In genomic region chr6:81997091-81997926, GRCh38 we compare ENCODE assay signal across 9 cellular contexts.
A peak's percentile ranks its signal among the peaks of the same experiment; 100 is the strongest.
DNase-seq lines count a peak whose midpoint lies in the region; ATAC-seq and TF ChIP-seq lines count a peak whose summit lies in the region.
"Had no signal": no experiment of that assay in that cellular context is flagged by ENCODE, and none has a peak within 500 bp of the region (broad histone marks: within the 10 kb centered on the region; RNA-seq: fewer than 3 reads in every experiment).

No MANE protein-coding gene starts in this region.

- CTCF ChIA-PET in activated CD4-positive, alpha-beta memory T cell treated with anti-CD3 and anti-CD28 coated beads for 36 hours (lab: Charles Lee), result no interaction called here

- WGBS in prostate gland, result 44% methylated on average over 4 of the region's 4 CpGs

- H3K9me3 Mint-ChIP-seq in activated CD4-positive, alpha-beta memory T cell treated with anti-CD3 and anti-CD28 coated beads for 36 hours, result no peaks in the 10 kb centered on the region

- no peak overlapping the region for H3K27ac ChIP-seq in prostate gland

- no peaks in the 10 kb centered on the region for H3K36me3 Mint-ChIP-seq in activated CD4-positive, alpha-beta memory T cell treated with anti-CD3 and anti-CD28 coated beads for 36 hours

- TF ChIP-seq POLR2A in prostate gland (IDR thresholded peaks at IDR 0.05), result no peak

- H3K4me3 ChIP-seq in fibroblast of villous mesenchyme (ENCODE audit: low read depth, low read length) (no peak overlapping the region), prostate gland (no peak overlapping the region)

- POLR2A ChIA-PET in activated CD4-positive, alpha-beta memory T cell treated with anti-CD3 and anti-CD28 coated beads for 36 hours (lab: Charles Lee), result no interaction called here

- DNase-seq in Daoy (ENCODE audit: low read depth) (peak; percentile 77), NOMO-1 (lab: John Stamatoyannopoulos, UW; ENCODE audit: unreplicated experiment in 2 of 2) (peak; percentile 62 to 83), fibroblast of villous mesenchyme (ENCODE audit: low read depth) (peak; percentile 91), UCSD-AML1 (lab: John Stamatoyannopoulos, UW; ENCODE audit: unreplicated experiment) (no peak), activated gamma-delta T cell treated with Interleukin-2 at 50 U/mL for 16 hours (no peak), prostate gland (ENCODE audit: low spot score) (no peak)
- DNase-seq in activated CD4-positive, alpha-beta memory T cell treated with anti-CD3 and anti-CD28 coated beads for 36 hours, result no peak
- DNase-seq: stimulated activated CD4-positive, alpha-beta T cell treated with anti-CD3 and anti-CD28 coated beads, Interleukin-2, amount 100 ng/mL, for 48 hours had no signal

- H3K4me1 ChIP-seq in prostate gland (replicated peaks), result peaks cover 4% of the 10 kb centered on the region

- no peaks in the 10 kb centered on the region for H3K36me3 ChIP-seq in prostate gland

- ATAC-seq in GM21619 (IDR thresholded peaks at IDR 0.05; ENCODE audit: unreplicated experiment), result peak; percentile 82

- no peak overlapping the region for H3K4me3 Mint-ChIP-seq in activated CD4-positive, alpha-beta memory T cell treated with anti-CD3 and anti-CD28 coated beads for 36 hours

- no peaks in the 10 kb centered on the region for H3K27me3 Mint-ChIP-seq in activated CD4-positive, alpha-beta memory T cell treated with anti-CD3 and anti-CD28 coated beads for 36 hours

- H3K9me3 ChIP-seq in prostate gland, result no peaks in the 10 kb centered on the region

- no peak for TF ChIP-seq CTCF in fibroblast of villous mesenchyme (IDR thresholded peaks at IDR 0.05; ENCODE audit: insufficient read depth, low read depth, low read length)
- no peak for TF ChIP-seq CTCF in prostate gland (IDR thresholded peaks at IDR 0.05)

- H3K27me3 ChIP-seq in prostate gland (replicated peaks; ENCODE audit: insufficient read depth), result no peaks in the 10 kb centered on the region

- no peak overlapping the region for H3K27ac Mint-ChIP-seq in activated CD4-positive, alpha-beta memory T cell treated with anti-CD3 and anti-CD28 coated beads for 36 hours

- intact Hi-C loops in activated CD4-positive, alpha-beta memory T cell treated with anti-CD3 and anti-CD28 coated beads for 36 hours (cut with micrococcal nuclease), result no loop called here
- intact Hi-C loops in prostate gland (cut with DNase I), result no loop called here

- H3K4me1 Mint-ChIP-seq in activated CD4-positive, alpha-beta memory T cell treated with anti-CD3 and anti-CD28 coated beads for 36 hours (ENCODE audit: low read depth), result no peaks in the 10 kb centered on the region

Comparison
In these comparisons a context has a peak if more than half of its experiments do, and no peak if none do; other contexts are left out.
1. DNase-seq: peak in Daoy (single experiment), NOMO-1 (2 of 2) and fibroblast of villous mesenchyme (single experiment); none in UCSD-AML1 (single experiment), activated gamma-delta T cell treated with Interleukin-2 at 50 U/mL for 16 hours (single experiment), activated CD4-positive, alpha-beta memory T cell treated with anti-CD3 and anti-CD28 coated beads for 36 hours (single experiment) and prostate gland (single experiment).